13 cellular contexts compared by ENCODE assay signal in genomic region chr3:53259427-53260259, GRCh38. TPM values are rescaled to one million over a fixed set of nuclear protein-coding genes. Genes with fewer than 3 reads are reported as not detected.
DNase-seq lines count a peak whose midpoint lies in the region; ATAC-seq and TF ChIP-seq lines count a peak whose summit lies in the region.
"Had no signal": no experiment of that assay in that cellular context is flagged by ENCODE, and none has a peak within 500 bp of the region (broad histone marks: within the 10 kb centered on the region; RNA-seq: fewer than 3 reads in every experiment).

No MANE protein-coding gene starts in this region.

- 45 to 53% methylated on average over 9 of the region's 9 CpGs for WGBS in heart right ventricle, 2 donors

- H3K4me3 ChIP-seq in heart right ventricle = no peak overlapping the region
- H3K4me3 ChIP-seq in upper lobe of right lung = no peak overlapping the region
- H3K4me3 ChIP-seq: BLaER1 treated with 17β-estradiol and CSF1 and Interleukin-3, amounts not matched to agents 10 nM and 100 nM; MG63 had no signal

- DNase-seq in ELF-1 (ENCODE audit: low read depth, low spot score) (peak; percentile 71), SK-N-DZ (ENCODE audit: low spot score) (peak; percentile 64), heart right ventricle (no peak), progenitor cell of endocrine pancreas (ENCODE audit: low spot score, unreplicated experiment) (no peak), SIG-M5 (lab: John Stamatoyannopoulos, UW) (no peak), upper lobe of right lung (no peak), kidney tubule cell (ENCODE audit: low spot score) (no peak)
- DNase-seq: activated CD4-positive, alpha-beta memory T cell treated with anti-CD3 and anti-CD28 coated beads for 36 hours; activated gamma-delta T cell; MG63; NCI-H2107 had no signal

- H3K36me3 Mint-ChIP-seq in progenitor cell of endocrine pancreas (ENCODE audit: insufficient read depth) = no peaks in the 10 kb centered on the region

- no peak overlapping the region for H3K4me3 Mint-ChIP-seq in progenitor cell of endocrine pancreas (ENCODE audit: low read depth)
- H3K4me3 Mint-ChIP-seq: activated CD4-positive, alpha-beta memory T cell treated with anti-CD3 and anti-CD28 coated beads for 36 hours had no signal

- no peaks in the 10 kb centered on the region for H3K27me3 ChIP-seq in heart right ventricle
- no peaks in the 10 kb centered on the region for H3K27me3 ChIP-seq in upper lobe of right lung
- H3K27me3 ChIP-seq: BLaER1 treated with 17β-estradiol and CSF1 and Interleukin-3, amounts not matched to agents 10 nM and 100 nM; MG63 had no signal

- H3K4me1 ChIP-seq in heart right ventricle (peaks cover 2 to 33% (median 18%) of the 10 kb centered on the region in 9 donors), upper lobe of right lung (peaks cover 4% of the 10 kb centered on the region)

- peak overlapping the region; percentile 7 for H3K27ac Mint-ChIP-seq in progenitor cell of endocrine pancreas
- H3K27ac Mint-ChIP-seq: activated CD4-positive, alpha-beta memory T cell treated with anti-CD3 and anti-CD28 coated beads for 36 hours had no signal

- no peaks in the 10 kb centered on the region for H3K9me3 Mint-ChIP-seq in progenitor cell of endocrine pancreas (ENCODE audit: low read depth)
- H3K9me3 Mint-ChIP-seq: activated CD4-positive, alpha-beta memory T cell treated with anti-CD3 and anti-CD28 coated beads for 36 hours had no signal

- H3K4me1 Mint-ChIP-seq in progenitor cell of endocrine pancreas (ENCODE audit: low read depth) = peaks cover 9% of the 10 kb centered on the region

- peaks cover 20% of the 10 kb centered on the region for H3K27me3 Mint-ChIP-seq in progenitor cell of endocrine pancreas
- H3K27me3 Mint-ChIP-seq: activated CD4-positive, alpha-beta memory T cell treated with anti-CD3 and anti-CD28 coated beads for 36 hours had no signal

- intact Hi-C loops in heart right ventricle (cut with DNase I) (loop anchor here in 2 of 10 donors (5.0 to 10.0 kb wide), 2 partner anchors 83 to 85 kb away; partner anchors contain the start of gene DCP1A (in 1 of the 2)), upper lobe of right lung (cut with DNase I) (no loop called here)

- peak in 5 of 8 donors; percentile 0 to 46 (median 14) for ATAC-seq in heart right ventricle
- ATAC-seq in GM21526 (IDR thresholded peaks at IDR 0.05; ENCODE audit: low FRiP score, unreplicated experiment) = no peak
- no peak for ATAC-seq in upper lobe of right lung

- TF ChIP-seq CTCF in heart right ventricle (IDR thresholded peaks at IDR 0.05) = no peak
- TF ChIP-seq CTCF in progenitor cell of endocrine pancreas (IDR thresholded peaks at IDR 0.05; ENCODE audit: unreplicated experiment) = no peak
- TF ChIP-seq CTCF in upper lobe of right lung (IDR thresholded peaks at IDR 0.05) = no peak

- H3K27ac ChIP-seq in heart right ventricle (peak overlapping the region; percentile 36 to 82 (median 62)), upper lobe of right lung (no peak overlapping the region)
- H3K27ac ChIP-seq: BLaER1 treated with 17β-estradiol and CSF1 and Interleukin-3, amounts not matched to agents 10 nM and 100 nM had no signal

- H3K9me3 ChIP-seq in heart right ventricle (no peaks in the 10 kb centered on the region), upper lobe of right lung (no peaks in the 10 kb centered on the region)
- H3K9me3 ChIP-seq: BLaER1 treated with 17β-estradiol and CSF1 and Interleukin-3, amounts not matched to agents 10 nM and 100 nM; MG63 had no signal

- H3K36me3 ChIP-seq in heart right ventricle = no peaks in the 10 kb centered on the region
- no peaks in the 10 kb centered on the region for H3K36me3 ChIP-seq in upper lobe of right lung

RNA-seq across cellular contexts. Expression of gene TKT, which starts 3.8 kb away (rescaled TPM):
- 333 and 379 TPM in 2 replicates for polyA plus RNA-seq in SK-N-DZ (2014; cell fraction: cytosol; rRNA removed)
- polyA plus RNA-seq in SK-N-DZ (2014; cell fraction: nucleus; rRNA removed) = 196 and 246 TPM in 2 replicates
- total RNA-seq in heart right ventricle (10 to 100 TPM; 16.5 to 81.8 (median 25.1) TPM), progenitor cell of endocrine pancreas (250 and 259 TPM in 2 replicates), upper lobe of right lung (432 TPM)
- 10 to 100 TPM; 54.6 to 91.4 TPM for polyA plus RNA-seq in heart right ventricle

Comparison
In these comparisons a context has a peak if more than half of its experiments do, and no peak if none do; other contexts are left out.
1. DNase-seq: peak in ELF-1 (single experiment) and SK-N-DZ (single experiment); none in heart right ventricle (0 of 2), progenitor cell of endocrine pancreas (single experiment), SIG-M5 (single experiment), upper lobe of right lung (single experiment) and kidney tubule cell (single experiment).
2. ATAC-seq: peak in heart right ventricle (5 of 8); none in GM21526 (single experiment) and upper lobe of right lung (single experiment).